ENCODE assay signal across 8 cellular contexts in the genomic region with DNA sequence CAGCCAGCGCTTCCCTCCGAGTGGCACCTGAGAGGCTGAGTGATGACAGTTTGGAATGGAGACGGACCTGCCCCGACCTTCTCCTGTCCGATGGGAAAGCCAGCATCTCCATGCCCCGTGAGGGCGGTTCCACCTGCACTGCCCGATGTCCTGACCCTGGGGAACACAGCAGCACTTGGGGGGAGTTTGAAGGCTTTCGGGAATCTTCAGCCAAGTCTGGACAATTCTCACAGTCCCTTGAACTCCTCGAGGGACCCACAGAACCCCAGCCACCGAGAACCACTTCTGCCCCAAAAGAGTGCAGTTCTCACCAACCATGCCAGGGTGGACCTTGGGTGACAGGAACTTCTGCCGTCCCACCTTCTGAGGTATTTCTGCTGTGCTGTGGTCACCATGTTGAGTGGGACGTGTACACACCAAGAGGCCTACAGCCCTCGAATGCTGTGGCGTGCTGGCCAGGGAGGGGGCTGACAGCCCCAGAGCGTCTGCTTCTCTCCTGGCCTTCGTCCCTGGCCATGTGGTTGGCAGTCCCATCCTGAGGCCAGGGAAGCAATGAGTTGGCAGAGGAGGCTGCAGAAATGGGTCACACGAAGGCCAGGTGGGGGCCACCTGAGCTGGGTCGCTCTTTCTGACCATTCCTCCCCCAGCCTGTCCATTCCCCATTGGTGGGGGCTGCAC. TPM values are rescaled to one million over a fixed set of nuclear protein-coding genes. Genes with fewer than 3 reads are reported as not detected.
DNase-seq lines count a peak whose midpoint lies in the region; ATAC-seq and TF ChIP-seq lines count a peak whose summit lies in the region.

No MANE protein-coding gene starts in this region.

- peak overlapping the region; percentile 29 for H4K91ac ChIP-seq in mesenchymal stem cell (ENCODE audit: low read length)

- H3K27ac ChIP-seq in brain microvascular endothelial cell (no peak overlapping the region), mesenchymal stem cell (ENCODE audit: low read length, poor library complexity, severe bottlenecking) (no peak overlapping the region), upper lobe of right lung (peak overlapping the region; percentile 70)

- H2BK120ac ChIP-seq in mesenchymal stem cell (ENCODE audit: low read depth, low read length): no peak overlapping the region

- H4K8ac ChIP-seq in mesenchymal stem cell (ENCODE audit: low read length): no peak overlapping the region

- H3K36me3 ChIP-seq in brain microvascular endothelial cell (replicated peaks) (peaks cover 2% of the 10 kb centered on the region), mesenchymal stem cell (ENCODE audit: control insufficient read depth in 1 of 2, insufficient read depth in 2 of 2, low read depth in 1 of 2, low read length in 2 of 2) (peaks cover 17 to 24% of the 10 kb centered on the region in 2 experiments), upper lobe of right lung (no peaks in the 10 kb centered on the region)

- 82% methylated on average over 19 of the region's 19 CpGs for WGBS in mesenchymal stem cell

- in situ Hi-C loops in brain microvascular endothelial cell (cut with HindIII; ENCODE audit: low pct_ligation_motif_present, low sequenced_read_pairs): no loop called here

- H3K27me3 Mint-ChIP-seq in activated naive CD4-positive, alpha-beta T cell treated with anti-CD3 and anti-CD28 coated beads for 36 hours (ENCODE audit: low read depth): no peaks in the 10 kb centered on the region

- H3K4me3 Mint-ChIP-seq in activated naive CD4-positive, alpha-beta T cell treated with anti-CD3 and anti-CD28 coated beads for 36 hours: peak overlapping the region; percentile 64

- H3K4ac ChIP-seq in mesenchymal stem cell (ENCODE audit: low read depth in 1 of 2, low read length in 2 of 2): no peak overlapping the region

- intact Hi-C loops in activated naive CD4-positive, alpha-beta T cell treated with anti-CD3 and anti-CD28 coated beads for 36 hours (cut with micrococcal nuclease): loop anchor here (10.0 kb wide), 1 partner anchor 508 kb away; a partner anchor contains a TSS
- intact Hi-C loops in upper lobe of right lung (cut with DNase I): no loop called here

- H3K27ac Mint-ChIP-seq in activated naive CD4-positive, alpha-beta T cell treated with anti-CD3 and anti-CD28 coated beads for 36 hours: no peak overlapping the region

- peak overlapping the region; percentile 67 for H3K4me3 ChIP-seq in brain microvascular endothelial cell (ENCODE audit: low read depth, low read length)
- peak overlapping the region; percentile 79 to 80 for H3K4me3 ChIP-seq in mesenchymal stem cell (ENCODE audit: insufficient read depth in 1 of 2, low read depth in 1 of 2, low read length in 2 of 2)
- peak overlapping the region; percentile 77 for H3K4me3 ChIP-seq in upper lobe of right lung

- no peak overlapping the region for H2BK12ac ChIP-seq in mesenchymal stem cell (ENCODE audit: low read length in 2 of 2)

- H3K23ac ChIP-seq in mesenchymal stem cell (ENCODE audit: low read length in 2 of 2): no peak overlapping the region

- no peak overlapping the region for H3K14ac ChIP-seq in mesenchymal stem cell (ENCODE audit: low read length in 2 of 2)

- no peaks in the 10 kb centered on the region for H3K36me3 Mint-ChIP-seq in activated naive CD4-positive, alpha-beta T cell treated with anti-CD3 and anti-CD28 coated beads for 36 hours (ENCODE audit: low read depth)

- H3K9me3 ChIP-seq in mesenchymal stem cell (ENCODE audit: control insufficient read depth, low read length): no peaks in the 10 kb centered on the region
- no peaks in the 10 kb centered on the region for H3K9me3 ChIP-seq in upper lobe of right lung

- no peaks in the 10 kb centered on the region for H3K9me3 Mint-ChIP-seq in activated naive CD4-positive, alpha-beta T cell treated with anti-CD3 and anti-CD28 coated beads for 36 hours

- H3K27me3 ChIP-seq in brain microvascular endothelial cell (replicated peaks): no peaks in the 10 kb centered on the region
- H3K27me3 ChIP-seq in mesenchymal stem cell (ENCODE audit: control insufficient read depth in 1 of 2, insufficient read depth in 1 of 2, low read length in 2 of 2): no peaks in the 10 kb centered on the region
- H3K27me3 ChIP-seq in upper lobe of right lung: no peaks in the 10 kb centered on the region

- no peak overlapping the region for H2BK15ac ChIP-seq in mesenchymal stem cell (ENCODE audit: low read depth, poor library complexity, severe bottlenecking)

- ATAC-seq in upper lobe of right lung: no peak

- no peak for DNase-seq in activated naive CD4-positive, alpha-beta T cell treated with anti-CD3 and anti-CD28 coated beads for 36 hours
- no peak for DNase-seq in activated naive CD4-positive, alpha-beta T cell (lab: John Stamatoyannopoulos, UW)
- DNase-seq in brain microvascular endothelial cell (no peak), mesenchymal stem cell (no peak), upper lobe of right lung (no peak), NCI-H187 (lab: John Stamatoyannopoulos, UW) (no peak), amygdala (lab: John Stamatoyannopoulos, UW) (no peak), GDM1 (lab: John Stamatoyannopoulos, UW) (no peak)

- CTCF ChIA-PET in activated naive CD4-positive, alpha-beta T cell treated with anti-CD3 and anti-CD28 coated beads for 36 hours (lab: Charles Lee): no interaction called here

- peak overlapping the region in 1 of 2 experiments; percentile 24 for H3K18ac ChIP-seq in mesenchymal stem cell (ENCODE audit: low read depth in 1 of 2, low read length in 2 of 2)

- H3K4me1 ChIP-seq in mesenchymal stem cell (ENCODE audit: control insufficient read depth, insufficient read depth, low read depth, low read length): peaks cover 27% of the 10 kb centered on the region
- peaks cover 12% of the 10 kb centered on the region for H3K4me1 ChIP-seq in upper lobe of right lung

- peak overlapping the region; percentile 86 for H3K4me2 ChIP-seq in mesenchymal stem cell (ENCODE audit: low read length, poor library complexity, severe bottlenecking)

- H3K9ac ChIP-seq in mesenchymal stem cell (ENCODE audit: low read length): peak overlapping the region; percentile 95

- H2BK5ac ChIP-seq in mesenchymal stem cell (ENCODE audit: low read depth, low read length, poor library complexity, severe bottlenecking): no peak overlapping the region

- no peak for TF ChIP-seq CTCF in brain microvascular endothelial cell (IDR thresholded peaks at IDR 0.05; ENCODE audit: low read depth, low read length, missing control alignments)
- TF ChIP-seq CTCF in upper lobe of right lung (IDR thresholded peaks at IDR 0.05): no peak

- no peak overlapping the region for H2AFZ ChIP-seq in mesenchymal stem cell (ENCODE audit: low read depth, low read length)

- H3K4me1 Mint-ChIP-seq in activated naive CD4-positive, alpha-beta T cell treated with anti-CD3 and anti-CD28 coated beads for 36 hours (ENCODE audit: low read depth): peaks cover 5% of the 10 kb centered on the region

- H3K79me1 ChIP-seq in mesenchymal stem cell (replicated peaks; ENCODE audit: low read length, poor library complexity, severe bottlenecking): peaks cover 16% of the 10 kb centered on the region

- H2AK5ac ChIP-seq in mesenchymal stem cell (ENCODE audit: low read length, severe bottlenecking): no peak overlapping the region

RNA-seq across cellular contexts. Expression of a gene that starts 1.0 kb away (rescaled TPM):
- total RNA-seq in activated naive CD4-positive, alpha-beta T cell treated with anti-CD3 and anti-CD28 coated beads for 36 hours: under 1 TPM; 0.40 to 0.43 TPM
- 5.1 TPM for polyA plus RNA-seq in mesenchymal stem cell (2013, experiment 1 of 2)
- polyA plus RNA-seq in mesenchymal stem cell (2013, experiment 2 of 2): 5.4 TPM
- 6.9 TPM for total RNA-seq in upper lobe of right lung

RNA-seq across cellular contexts. Expression of a gene that starts 8.5 kb away (rescaled TPM):
- under 1 TPM; 0.10 TPM for total RNA-seq in activated naive CD4-positive, alpha-beta T cell treated with anti-CD3 and anti-CD28 coated beads for 36 hours
- 21.6 TPM for polyA plus RNA-seq in mesenchymal stem cell (2013, experiment 1 of 2)
- polyA plus RNA-seq in mesenchymal stem cell (2013, experiment 2 of 2): 19.4 TPM
- total RNA-seq in upper lobe of right lung: 13.7 TPM

RNA-seq across cellular contexts. Expression of a gene that starts 34.3 kb away (rescaled TPM):
- total RNA-seq in activated naive CD4-positive, alpha-beta T cell treated with anti-CD3 and anti-CD28 coated beads for 36 hours: 10 to 100 TPM; 59.6 to 60.4 TPM
- polyA plus RNA-seq in mesenchymal stem cell (2013, experiment 1 of 2): 8.8 TPM
- polyA plus RNA-seq in mesenchymal stem cell (2013, experiment 2 of 2): 8.9 TPM
- 4.1 TPM for total RNA-seq in upper lobe of right lung

Comparison
In these comparisons a context has a peak if more than half of its experiments do, and no peak if none do; other contexts are left out.
1. RNA of a gene that starts 8.5 kb away (total RNA-seq): 13.7 TPM in upper lobe of right lung (single experiment); 0.10 TPM in activated naive CD4-positive, alpha-beta T cell treated with anti-CD3 and anti-CD28 coated beads for 36 hours; every median in the first group is over 10 times any median in the second.
2. RNA of a gene that starts 34.3 kb away (total RNA-seq): 59.6 to 60.4 TPM in activated naive CD4-positive, alpha-beta T cell treated with anti-CD3 and anti-CD28 coated beads for 36 hours; 4.1 TPM in upper lobe of right lung (single experiment); every median in the first group is over 10 times any median in the second.
3. Peak in every context shown above with its lines, with median percentiles within 50 percentile points of each other: H3K4me3 ChIP-seq.